In the genomic region with DNA sequence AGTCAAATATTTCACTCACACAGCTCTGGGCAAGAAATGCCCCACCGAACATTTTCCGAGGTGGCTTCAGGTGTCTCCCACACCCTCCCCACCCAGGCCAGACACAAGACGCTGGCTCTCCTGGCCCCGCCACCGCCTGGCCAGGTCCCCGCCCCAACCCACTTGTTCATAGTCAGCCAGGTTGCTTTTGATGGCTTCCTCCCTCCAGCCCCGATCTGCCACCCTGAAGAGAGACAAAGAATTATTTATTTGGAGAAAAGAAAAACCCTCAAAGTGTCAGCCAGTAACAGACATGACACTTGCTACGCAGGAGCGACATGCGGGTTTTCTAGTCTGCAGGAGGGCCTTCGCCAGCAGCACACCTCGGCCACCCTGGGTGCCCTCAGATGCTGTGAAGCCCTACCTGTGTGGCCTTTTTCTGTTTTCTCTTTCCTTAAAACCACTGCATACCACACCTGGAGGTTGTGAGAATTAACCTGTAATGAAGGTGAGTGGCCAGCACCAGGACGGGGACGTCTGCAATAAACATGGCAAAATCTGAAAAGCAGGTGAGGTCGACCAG, we compare ENCODE assay signal across 18 cellular contexts. TPM values are rescaled to one million over a fixed set of nuclear protein-coding genes. Genes with fewer than 3 reads are reported as not detected.
A peak's percentile ranks its signal among the peaks of the same experiment; 100 is the strongest.
DNase-seq lines count a peak whose midpoint lies in the region; ATAC-seq and TF ChIP-seq lines count a peak whose summit lies in the region.
"Had no signal": no experiment of that assay in that cellular context is flagged by ENCODE, and none has a peak within 500 bp of the region (broad histone marks: within the 10 kb centered on the region; RNA-seq: fewer than 3 reads in every experiment).

No MANE protein-coding gene starts in this region.

- H3K9me3 Mint-ChIP-seq in progenitor cell of endocrine pancreas (ENCODE audit: low read depth), result no peaks in the 10 kb centered on the region

- H3K27ac ChIP-seq in VCaP (peak overlapping the region; percentile 18; the same call in 1 of the 2 replicates), iPS-18a (ENCODE audit: low read length) (peak overlapping the region; percentile 86), right lobe of liver (no peak overlapping the region)
- H3K27ac ChIP-seq: thoracic aorta had no signal

- H3K27me3 ChIP-seq in iPS-18a (ENCODE audit: control insufficient read depth, insufficient read depth, low read length), result no peaks in the 10 kb centered on the region
- no peaks in the 10 kb centered on the region for H3K27me3 ChIP-seq in right lobe of liver

- peak overlapping the region; percentile 76 for H3K9ac ChIP-seq in iPS-18a (ENCODE audit: low read length)

- H3K4me3 Mint-ChIP-seq in progenitor cell of endocrine pancreas (ENCODE audit: low read depth), result no peak overlapping the region

- H3K27me3 Mint-ChIP-seq in progenitor cell of endocrine pancreas, result no peaks in the 10 kb centered on the region

- ATAC-seq in right lobe of liver (no peak), GM21381 (IDR thresholded peaks at IDR 0.05; ENCODE audit: unreplicated experiment) (no peak)

- intact Hi-C loops in right lobe of liver (cut with DNase I), result no loop called here

- no peak for TF ChIP-seq POLR2A in right lobe of liver (IDR thresholded peaks at IDR 0.05)

- no peak for TF ChIP-seq CTCF in GM12865 (IDR thresholded peaks at IDR 0.05; ENCODE audit: insufficient read depth, low read depth, low read length, missing control alignments)
- TF ChIP-seq CTCF in VCaP (conservative IDR thresholded peaks at IDR 0.05), result no peak
- no peak for TF ChIP-seq CTCF in progenitor cell of endocrine pancreas (IDR thresholded peaks at IDR 0.05; ENCODE audit: unreplicated experiment)
- TF ChIP-seq CTCF in right lobe of liver (IDR thresholded peaks at IDR 0.05), result no peak

- H3K9me3 ChIP-seq in iPS-18a (ENCODE audit: control insufficient read depth, low read depth, low read length), result no peaks in the 10 kb centered on the region
- H3K9me3 ChIP-seq in right lobe of liver, result no peaks in the 10 kb centered on the region
- H3K9me3 ChIP-seq: thoracic aorta had no signal

- WGBS in right lobe of liver (ENCODE audit: insufficient coverage, low coverage, low lambda C conversion rate, missing lambda C conversion rate), result 88% methylated on average over 15 of the region's 15 CpGs

- H3K36me3 ChIP-seq in iPS-18a (ENCODE audit: control insufficient read depth, low read depth, low read length), result no peaks in the 10 kb centered on the region
- no peaks in the 10 kb centered on the region for H3K36me3 ChIP-seq in right lobe of liver

- H3K4me3 ChIP-seq in GM12865 (ENCODE audit: low read depth, low read length) (peak overlapping the region; percentile 47), iPS-18a (ENCODE audit: low read length) (peak overlapping the region; percentile 26), right lobe of liver (no peak overlapping the region)
- H3K4me3 ChIP-seq: thoracic aorta had no signal

- H3K4me1 ChIP-seq in iPS-18a (ENCODE audit: control insufficient read depth, low read depth, low read length), result peaks cover 70% of the 10 kb centered on the region
- peaks cover 0 to 48% (median 23%) of the 10 kb centered on the region in 4 donors for H3K4me1 ChIP-seq in right lobe of liver

- no peak for DNase-seq in GM12865 (ENCODE audit: low read depth)
- no peak for DNase-seq in progenitor cell of endocrine pancreas (ENCODE audit: low spot score, unreplicated experiment)
- no peak for DNase-seq in NCI-H1930 (lab: John Stamatoyannopoulos, UW)
- no peak for DNase-seq in right lobe of liver
- DNase-seq in NOMO-1 treated with DMSO at 0.1 percent for 48 hours (lab: John Stamatoyannopoulos, UW; ENCODE audit: unreplicated experiment), result no peak
- DNase-seq: activated CD8-positive, alpha-beta memory T cell treated with anti-CD3 and anti-CD28 coated beads for 24 hours; activated gamma-delta T cell treated with Interleukin-2 at 50 U/mL for 16 hours; DMS79 treated with DMSO at 0.1 percent for 48 hours; effector memory CD4-positive, alpha-beta T cell; KG1; NCI-H1417 treated with DMSO at 0.1 percent for 48 hours; NCI-H2227 treated with DMSO at 0.1 percent for 48 hours; OCI-M1; stimulated activated CD4-positive, alpha-beta T cell treated with anti-CD3 and anti-CD28 coated beads, Interleukin-15, amount 100 ng/mL, for 24 hours had no signal

- H3K27ac Mint-ChIP-seq in progenitor cell of endocrine pancreas, result peak overlapping the region; percentile 96

- H3K4me1 Mint-ChIP-seq in progenitor cell of endocrine pancreas (ENCODE audit: low read depth), result peaks cover 64% of the 10 kb centered on the region

- H3K36me3 Mint-ChIP-seq in progenitor cell of endocrine pancreas (ENCODE audit: insufficient read depth), result peaks cover 15% of the 10 kb centered on the region

RNA-seq across cellular contexts. Expression of gene SSBP3, which starts 27.2 kb away (rescaled TPM):
- 149 and 161 TPM in 2 replicates for total RNA-seq in progenitor cell of endocrine pancreas
- total RNA-seq in right lobe of liver, result 10 to 100 TPM; 19.4 to 34.1 (median 24.4) TPM

Comparison
In these comparisons a context has a peak if more than half of its experiments do, and no peak if none do; other contexts are left out.
1. H3K4me3 ChIP-seq: peak in GM12865 (single experiment) and iPS-18a (single experiment); none in right lobe of liver (0 of 3).
2. H3K27ac ChIP-seq: peak in VCaP (single experiment) and iPS-18a (single experiment); none in right lobe of liver (0 of 3).